Comparison of ENCODE assay signal across 16 cellular contexts in genomic region chr2:225334524-225334923, GRCh38.
A peak's percentile ranks its signal among the peaks of the same experiment; 100 is the strongest.
DNase-seq lines count a peak whose midpoint lies in the region; ATAC-seq and TF ChIP-seq lines count a peak whose summit lies in the region.
"Had no signal": no experiment of that assay in that cellular context is flagged by ENCODE, and none has a peak within 500 bp of the region (broad histone marks: within the 10 kb centered on the region; RNA-seq: fewer than 3 reads in every experiment).

No MANE protein-coding gene starts in this region.

- H3K27ac Mint-ChIP-seq in activated naive CD8-positive, alpha-beta T cell treated with anti-CD3 and anti-CD28 coated beads for 36 hours: no peak overlapping the region
- H3K27ac Mint-ChIP-seq: activated CD4-positive, alpha-beta T cell treated with anti-CD3 and anti-CD28 coated beads, Interleukin-2, amount 10 ng/mL, durations not matched to agents 24 days and 14 days; activated naive CD4-positive, alpha-beta T cell treated with anti-CD3 and anti-CD28 coated beads, Interleukin-2, amount 50 U/mL, for 24 hours; nephron progenitor cell had no signal

- DNase-seq in DMS53 (lab: John Stamatoyannopoulos, UW): peak; percentile 94
- peak; percentile 29 for DNase-seq in NCI-H146 treated with DMSO at 0.1 percent for 48 hours (lab: John Stamatoyannopoulos, UW; ENCODE audit: unreplicated experiment)
- DNase-seq in NCI-H69 (lab: John Stamatoyannopoulos, UW): peak; percentile 97
- peak; percentile 0 for DNase-seq in dermis blood vessel endothelial cell
- DNase-seq in foreskin fibroblast: no peak
- DNase-seq in 8988T: no peak
- DNase-seq in activated naive CD8-positive, alpha-beta T cell treated with anti-CD3 and anti-CD28 coated beads for 36 hours: no peak
- DNase-seq: activated CD4-positive, alpha-beta T cell treated with anti-CD3 and anti-CD28 coated beads, Interleukin-2, amount 10 ng/mL, durations not matched to agents 24 days and 14 days; GOT3; nephron progenitor cell; SIG-M5 had no signal

- no peak for TF ChIP-seq CTCF in foreskin fibroblast (IDR thresholded peaks at IDR 0.05; ENCODE audit: low read depth, low read length)

- peaks cover 4% of the 10 kb centered on the region for H3K27me3 Mint-ChIP-seq in activated naive CD8-positive, alpha-beta T cell treated with anti-CD3 and anti-CD28 coated beads for 36 hours

- no peaks in the 10 kb centered on the region for H3K9me3 Mint-ChIP-seq in activated naive CD8-positive, alpha-beta T cell treated with anti-CD3 and anti-CD28 coated beads for 36 hours
- H3K9me3 Mint-ChIP-seq: activated CD4-positive, alpha-beta T cell treated with anti-CD3 and anti-CD28 coated beads, Interleukin-2, amount 10 ng/mL, durations not matched to agents 24 days and 14 days; activated naive CD4-positive, alpha-beta T cell treated with anti-CD3 and anti-CD28 coated beads, Interleukin-2, amount 50 U/mL, for 24 hours; central memory CD8-positive, alpha-beta T cell; nephron progenitor cell had no signal

- no peaks in the 10 kb centered on the region for H3K4me1 Mint-ChIP-seq in activated naive CD8-positive, alpha-beta T cell treated with anti-CD3 and anti-CD28 coated beads for 36 hours
- H3K4me1 Mint-ChIP-seq: activated CD4-positive, alpha-beta T cell treated with anti-CD3 and anti-CD28 coated beads, Interleukin-2, amount 10 ng/mL, durations not matched to agents 24 days and 14 days; activated naive CD4-positive, alpha-beta T cell treated with anti-CD3 and anti-CD28 coated beads, Interleukin-2, amount 50 U/mL, for 24 hours; central memory CD8-positive, alpha-beta T cell had no signal

- ATAC-seq in HG02884 (IDR thresholded peaks at IDR 0.05; ENCODE audit: unreplicated experiment): no peak

- H3K4me3 ChIP-seq in foreskin fibroblast (ENCODE audit: low read depth in 1 of 2, low read length in 2 of 2): no peak overlapping the region
- H3K4me3 ChIP-seq: lung, thoracic aorta had no signal

- no peak overlapping the region for H3K4me3 Mint-ChIP-seq in activated naive CD8-positive, alpha-beta T cell treated with anti-CD3 and anti-CD28 coated beads for 36 hours
- H3K4me3 Mint-ChIP-seq: activated CD4-positive, alpha-beta T cell treated with anti-CD3 and anti-CD28 coated beads, Interleukin-2, amount 10 ng/mL, durations not matched to agents 24 days and 14 days; activated naive CD4-positive, alpha-beta T cell treated with anti-CD3 and anti-CD28 coated beads, Interleukin-2, amount 50 U/mL, for 24 hours; central memory CD8-positive, alpha-beta T cell; nephron progenitor cell had no signal

- H3K36me3 Mint-ChIP-seq in activated naive CD8-positive, alpha-beta T cell treated with anti-CD3 and anti-CD28 coated beads for 36 hours: no peaks in the 10 kb centered on the region
- H3K36me3 Mint-ChIP-seq: activated naive CD4-positive, alpha-beta T cell treated with anti-CD3 and anti-CD28 coated beads, Interleukin-2, amount 50 U/mL, for 24 hours had no signal

Comparison
In these comparisons a context has a peak if more than half of its experiments do, and no peak if none do; other contexts are left out.
1. DNase-seq: peak in DMS53 (single experiment), NCI-H146 treated with DMSO at 0.1 percent for 48 hours (single experiment), NCI-H69 (single experiment) and dermis blood vessel endothelial cell (single experiment); none in foreskin fibroblast (0 of 2), 8988T (single experiment) and activated naive CD8-positive, alpha-beta T cell treated with anti-CD3 and anti-CD28 coated beads for 36 hours (single experiment).